ENCODE assay signal across 1 cellular context in genomic region chr5:69092969-69093368, GRCh38.
TF ChIP-seq lines count a peak whose summit lies in the region.

No MANE protein-coding gene starts in this region.

TF ChIP-seq in IMR-90, 13 proteins besides CTCF, POLR2A, EP300 and RAD21:
- TF ChIP-seq SMC3 (IDR thresholded peaks at IDR 0.05; ENCODE audit: low read depth, low read length) = no peak
- TF ChIP-seq MAFK (IDR thresholded peaks at IDR 0.05; ENCODE audit: low read depth, low read length) = peak; percentile 65
- no peak for TF ChIP-seq MXI1 (IDR thresholded peaks at IDR 0.05; ENCODE audit: borderline replicate concordance, low read depth, low read length)
- TF ChIP-seq MAZ (IDR thresholded peaks at IDR 0.05; ENCODE audit: borderline replicate concordance, low read depth, low read length) = no peak
